ENCODE assay signal across 8 cellular contexts in the genomic region with DNA sequence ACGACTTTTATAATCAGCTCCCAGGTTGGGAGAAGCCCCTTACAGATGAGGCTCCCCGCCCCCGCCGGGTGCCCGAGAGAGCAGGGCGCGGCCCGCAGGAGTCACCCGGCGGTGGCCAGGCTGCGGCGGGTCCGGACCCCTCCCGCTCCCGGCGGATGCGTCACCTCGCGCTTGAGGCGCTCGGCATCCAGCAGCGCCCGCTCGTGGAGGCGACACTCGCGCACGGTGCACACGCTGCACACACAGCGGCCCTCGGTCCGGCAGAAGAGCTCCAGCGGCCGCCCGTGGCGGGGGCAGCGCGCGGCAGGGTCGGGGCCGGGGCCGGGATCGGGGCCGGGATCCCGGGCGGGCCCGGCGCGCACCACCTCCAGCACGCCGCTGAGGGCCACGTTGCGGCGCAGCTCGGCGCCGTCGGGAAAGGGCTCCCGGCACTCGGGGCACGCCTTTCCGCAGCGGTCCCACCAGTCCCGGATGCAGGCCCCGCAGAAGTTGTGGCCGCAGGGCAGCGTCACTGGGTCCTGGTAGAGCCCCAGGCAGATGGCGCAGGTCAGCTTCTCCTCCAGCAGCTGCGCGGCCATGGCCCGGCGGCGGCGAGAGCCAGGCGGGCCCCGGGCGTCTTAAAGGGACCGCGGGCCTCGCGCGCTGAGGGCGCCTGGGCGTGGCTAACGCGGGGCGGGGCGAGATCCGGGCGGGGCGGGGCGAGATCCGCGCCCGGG. TPM values are rescaled to one million over a fixed set of nuclear protein-coding genes. Genes with fewer than 3 reads are reported as not detected.
DNase-seq lines count a peak whose midpoint lies in the region; ATAC-seq and TF ChIP-seq lines count a peak whose summit lies in the region.

A gene with protein sequence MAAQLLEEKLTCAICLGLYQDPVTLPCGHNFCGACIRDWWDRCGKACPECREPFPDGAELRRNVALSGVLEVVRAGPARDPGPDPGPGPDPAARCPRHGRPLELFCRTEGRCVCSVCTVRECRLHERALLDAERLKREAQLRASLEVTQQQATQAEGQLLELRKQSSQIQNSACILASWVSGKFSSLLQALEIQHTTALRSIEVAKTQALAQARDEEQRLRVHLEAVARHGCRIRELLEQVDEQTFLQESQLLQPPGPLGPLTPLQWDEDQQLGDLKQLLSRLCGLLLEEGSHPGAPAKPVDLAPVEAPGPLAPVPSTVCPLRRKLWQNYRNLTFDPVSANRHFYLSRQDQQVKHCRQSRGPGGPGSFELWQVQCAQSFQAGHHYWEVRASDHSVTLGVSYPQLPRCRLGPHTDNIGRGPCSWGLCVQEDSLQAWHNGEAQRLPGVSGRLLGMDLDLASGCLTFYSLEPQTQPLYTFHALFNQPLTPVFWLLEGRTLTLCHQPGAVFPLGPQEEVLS (minus strand): TSS at position 592 of the 716 bp plus-strand sequence. CDS start 14 bp downstream, at position 578.

- peak; percentile 45 for ATAC-seq in HG03097 (IDR thresholded peaks at IDR 0.05; ENCODE audit: low FRiP score, unreplicated experiment)
- ATAC-seq in activated CD8-positive, alpha-beta T cell treated with anti-CD3 and anti-CD28 coated beads for 36 hours: peak; percentile 88

- peak; percentile 74 for TF ChIP-seq POLR2A in GM18526 (IDR thresholded peaks at IDR 0.05; ENCODE audit: extremely low read depth, insufficient read length)

- DNase-seq in AG04449 (ENCODE audit: low read depth, low spot score) (no peak), NCI-H774 (lab: John Stamatoyannopoulos, UW) (peak; percentile 75), medulla oblongata (ENCODE audit: extremely low spot score) (peak; percentile 87)
- peak; percentile 85 for DNase-seq in activated CD8-positive, alpha-beta T cell treated with anti-CD3 and anti-CD28 coated beads for 36 hours
- peak; percentile 67 for DNase-seq in effector CD4-positive, alpha-beta T cell
- peak; percentile 58 for DNase-seq in stimulated activated CD8-positive, alpha-beta memory T cell treated with anti-CD3 and anti-CD28 coated beads, Interleukin-12 subunit alpha, Interleukin-12 subunit beta, amount 100 ng/mL, for 1 hour (ENCODE audit: low read depth)

- peak within 1 kb of the TSS; percentile 84 for H3K4me3 ChIP-seq in AG04449 (ENCODE audit: low read depth, low read length)

- peak within 1 kb of the TSS; percentile 88 for H3K27ac Mint-ChIP-seq in activated CD8-positive, alpha-beta T cell treated with anti-CD3 and anti-CD28 coated beads for 36 hours

- H3K36me3 Mint-ChIP-seq in activated CD8-positive, alpha-beta T cell treated with anti-CD3 and anti-CD28 coated beads for 36 hours (ENCODE audit: low read depth): peaks cover 32% of the 10 kb centered on the region

- intact Hi-C loops in activated CD8-positive, alpha-beta T cell treated with anti-CD3 and anti-CD28 coated beads for 36 hours (cut with micrococcal nuclease): no loop called here

- POLR2A ChIA-PET in AG04449 (lab: Yijun Ruan, JAX): interaction anchor here (0.6 to 2.9 kb wide), 9 partner anchors 9 to 132 kb away, joined by 3 to 8 read pairs (median 5); a partner anchor contains a TSS
- POLR2A ChIA-PET in activated CD8-positive, alpha-beta T cell treated with anti-CD3 and anti-CD28 coated beads for 36 hours (lab: Charles Lee): interaction anchor here (0.8 to 9.5 kb wide), 21 partner anchors 8 to 493 kb away, joined by 3 to 100 read pairs (median 4); a partner anchor contains a TSS

- H3K4me3 Mint-ChIP-seq in activated CD8-positive, alpha-beta T cell treated with anti-CD3 and anti-CD28 coated beads for 36 hours: peak within 1 kb of the TSS; percentile 87

- peak; percentile 65 for TF ChIP-seq CTCF in AG04449 (IDR thresholded peaks at IDR 0.05; ENCODE audit: insufficient read depth, low read length, missing control alignments)
- TF ChIP-seq CTCF in activated CD8-positive, alpha-beta T cell treated with anti-CD3 and anti-CD28 coated beads for 36 hours (IDR thresholded peaks at IDR 0.05): peak; percentile 17

- no peaks in the 10 kb centered on the region for H3K27me3 Mint-ChIP-seq in activated CD8-positive, alpha-beta T cell treated with anti-CD3 and anti-CD28 coated beads for 36 hours

- H3K9me3 Mint-ChIP-seq in activated CD8-positive, alpha-beta T cell treated with anti-CD3 and anti-CD28 coated beads for 36 hours: no peaks in the 10 kb centered on the region

- H3K4me1 Mint-ChIP-seq in activated CD8-positive, alpha-beta T cell treated with anti-CD3 and anti-CD28 coated beads for 36 hours (ENCODE audit: low read depth): peaks cover 21% of the 10 kb centered on the region

- CTCF ChIA-PET in AG04449 (lab: Yijun Ruan, JAX): interaction anchor here (0.7 to 4.7 kb wide), 31 partner anchors 8 to 149 kb away, joined by 3 to 32 read pairs (median 5); a partner anchor contains a TSS
- CTCF ChIA-PET in activated CD8-positive, alpha-beta T cell treated with anti-CD3 and anti-CD28 coated beads for 36 hours (lab: Charles Lee): interaction anchor here (0.8 to 9.8 kb wide), 16 partner anchors 8 to 376 kb away, joined by 3 to 78 read pairs (median 4); a partner anchor contains a TSS

RNA-seq across cellular contexts. Expression of the gene that starts here (rescaled TPM):
- total RNA-seq in activated CD8-positive, alpha-beta T cell treated with anti-CD3 and anti-CD28 coated beads for 36 hours: 10 to 100 TPM; 37.1 to 42.2 TPM
